8 cellular contexts compared by ENCODE assay signal in genomic region chr1:8096105-8097011, GRCh38.
DNase-seq lines count a peak whose midpoint lies in the region; FAIRE-seq and TF ChIP-seq lines count a peak whose summit lies in the region.

No MANE protein-coding gene starts in this region.

- peak overlapping the region in 2 of 3 experiments; percentile 48 to 66 for H3K4me3 ChIP-seq in keratinocyte (ENCODE audit: control insufficient read depth in 2 of 3, extremely low read depth in 1 of 3, insufficient read depth in 2 of 3, low read depth in 1 of 3, low read length in 3 of 3)
- no peak overlapping the region for H3K4me3 ChIP-seq in tibial nerve

- no peak for FAIRE-seq in keratinocyte (lab: Jason Lieb, UNC)

- intact Hi-C loops in activated CD4-positive, alpha-beta memory T cell treated with anti-CD3 and anti-CD28 coated beads for 36 hours (cut with micrococcal nuclease), result loop anchor here (1.0 to 10.0 kb wide), 8 partner anchors 49 to 301 kb away; partner anchors contain the start of genes ERRFI1 and TNFRSF9

- H3K4me1 Mint-ChIP-seq in activated T-cell treated with anti-CD3 and anti-CD28 coated beads, Interleukin-2, amount 50 U/mL, for 24 hours (ENCODE audit: low read depth), result peaks cover 46% of the 10 kb centered on the region
- peaks cover 39% of the 10 kb centered on the region for H3K4me1 Mint-ChIP-seq in activated CD4-positive, alpha-beta memory T cell treated with anti-CD3 and anti-CD28 coated beads for 36 hours (ENCODE audit: low read depth)

- H3K27me3 ChIP-seq in keratinocyte (ENCODE audit: control insufficient read depth, extremely low read depth, insufficient read depth, low read length), result no peaks in the 10 kb centered on the region
- no peaks in the 10 kb centered on the region for H3K27me3 ChIP-seq in tibial nerve

- H3K36me3 ChIP-seq in keratinocyte (ENCODE audit: control insufficient read depth in 2 of 2, extremely low read depth in 1 of 2, insufficient read depth in 2 of 2, low read length in 2 of 2) (no peaks in the 10 kb centered on the region), tibial nerve (no peaks in the 10 kb centered on the region)

- no peaks in the 10 kb centered on the region for H3K36me3 Mint-ChIP-seq in activated T-cell treated with anti-CD3 and anti-CD28 coated beads, Interleukin-2, amount 50 U/mL, for 24 hours (ENCODE audit: low read depth)
- no peaks in the 10 kb centered on the region for H3K36me3 Mint-ChIP-seq in activated CD4-positive, alpha-beta memory T cell treated with anti-CD3 and anti-CD28 coated beads for 36 hours

- H3K4me1 ChIP-seq in keratinocyte (ENCODE audit: control insufficient read depth, extremely low read depth, insufficient read depth, low read length) (peaks cover 56% of the 10 kb centered on the region), tibial nerve (peaks cover 0 to 24% (median 11%) of the 10 kb centered on the region in 4 donors)

- no peaks in the 10 kb centered on the region for H3K9me1 ChIP-seq in keratinocyte (ENCODE audit: control insufficient read depth, extremely low read depth, insufficient read depth, low read length)

- H3K27ac Mint-ChIP-seq in activated T-cell treated with anti-CD3 and anti-CD28 coated beads, Interleukin-2, amount 50 U/mL, for 24 hours, result peak overlapping the region; percentile 99
- peak overlapping the region; percentile 90 for H3K27ac Mint-ChIP-seq in activated CD4-positive, alpha-beta memory T cell treated with anti-CD3 and anti-CD28 coated beads for 36 hours

- no peak overlapping the region for H2AFZ ChIP-seq in keratinocyte (ENCODE audit: control insufficient read depth, low read length)

- H3K27me3 Mint-ChIP-seq in activated T-cell treated with anti-CD3 and anti-CD28 coated beads, Interleukin-2, amount 50 U/mL, for 24 hours, result peaks cover 14% of the 10 kb centered on the region
- H3K27me3 Mint-ChIP-seq in activated CD4-positive, alpha-beta memory T cell treated with anti-CD3 and anti-CD28 coated beads for 36 hours, result peaks cover 8% of the 10 kb centered on the region

- no peaks in the 10 kb centered on the region for H3K79me2 ChIP-seq in keratinocyte (ENCODE audit: control insufficient read depth, insufficient read depth, low read length)

- DNase-seq in activated T-cell treated with anti-CD3 and anti-CD28 coated beads, Interleukin-2, amount 50 U/mL, for 24 hours, result no peak
- DNase-seq in activated T-cell treated with anti-CD3 and anti-CD28 coated beads for 4 hours (no peak), keratinocyte (ENCODE audit: low read depth, low spot score) (peak; percentile 78), tibial nerve (ENCODE audit: low spot score in 2 of 2) (no peak), NCI-H2029 treated with DMSO at 0.1 percent for 48 hours (lab: John Stamatoyannopoulos, UW) (no peak), foreskin melanocyte (no peak), GDM1 (lab: John Stamatoyannopoulos, UW) (no peak)
- DNase-seq in activated CD4-positive, alpha-beta memory T cell treated with anti-CD3 and anti-CD28 coated beads for 36 hours, result no peak

- peak in 1 of 2 donors; percentile 51 for TF ChIP-seq EP300 in tibial nerve (IDR thresholded peaks at IDR 0.05)

- no peak for TF ChIP-seq POLR2A in tibial nerve (IDR thresholded peaks at IDR 0.05)

- H3K4me3 Mint-ChIP-seq in activated T-cell treated with anti-CD3 and anti-CD28 coated beads, Interleukin-2, amount 50 U/mL, for 24 hours, result peak overlapping the region; percentile 68
- no peak overlapping the region for H3K4me3 Mint-ChIP-seq in activated CD4-positive, alpha-beta memory T cell treated with anti-CD3 and anti-CD28 coated beads for 36 hours

- TF ChIP-seq CTCF in keratinocyte (optimal IDR thresholded peaks at IDR 0.05 in 1 of 3, IDR thresholded peaks at IDR 0.05 in 1 of 3, conservative IDR thresholded peaks at IDR 0.05 in 1 of 3; ENCODE audit: extremely low read depth in 1 of 3, insufficient read depth in 2 of 3, low read length in 3 of 3), result no peak
- TF ChIP-seq CTCF in tibial nerve (IDR thresholded peaks at IDR 0.05), result no peak

- H3K9me3 ChIP-seq in keratinocyte (ENCODE audit: control insufficient read depth, low read depth, low read length), result no peaks in the 10 kb centered on the region
- no peaks in the 10 kb centered on the region for H3K9me3 ChIP-seq in tibial nerve

- H3K4me2 ChIP-seq in keratinocyte (ENCODE audit: control insufficient read depth, extremely low read depth, insufficient read depth, low read depth, low read length), result peak overlapping the region; percentile 92

- H3K9ac ChIP-seq in keratinocyte (ENCODE audit: control insufficient read depth, extremely low read depth, insufficient read depth, low read length), result peak overlapping the region; percentile 79

- CTCF ChIA-PET in activated CD4-positive, alpha-beta memory T cell treated with anti-CD3 and anti-CD28 coated beads for 36 hours (lab: Charles Lee), result interaction anchor here (0.7 kb wide), 1 partner anchor 656 kb away, joined by 3 read pairs; no protein-coding TSS in a partner anchor

- WGBS in tibial nerve, 2 donors, result 59 to 62% methylated on average over 12 of the region's 12 CpGs

- H3K27ac ChIP-seq in keratinocyte (ENCODE audit: control insufficient read depth, insufficient read depth, low read length) (peak overlapping the region; percentile 98), tibial nerve (peak overlapping the region; percentile 62 to 91 (median 82))

- H3K9me3 Mint-ChIP-seq in activated T-cell treated with anti-CD3 and anti-CD28 coated beads, Interleukin-2, amount 50 U/mL, for 24 hours, result no peaks in the 10 kb centered on the region
- no peaks in the 10 kb centered on the region for H3K9me3 Mint-ChIP-seq in activated CD4-positive, alpha-beta memory T cell treated with anti-CD3 and anti-CD28 coated beads for 36 hours

- H4K20me1 ChIP-seq in keratinocyte (ENCODE audit: control insufficient read depth, extremely low read depth, insufficient read depth, low read length), result no peaks in the 10 kb centered on the region

- dilution Hi-C loops in keratinocyte (cut with MboI; ENCODE audit: extremely low pct_ligation_motif_present, low sequenced_read_pairs), result no loop called here

- POLR2A ChIA-PET in activated CD4-positive, alpha-beta memory T cell treated with anti-CD3 and anti-CD28 coated beads for 36 hours (lab: Charles Lee), result interaction anchor here (0.7 kb wide), 1 partner anchor 86 kb away, joined by 3 read pairs; no protein-coding TSS in a partner anchor

Comparison
In these comparisons a context has a peak if more than half of its experiments do, and no peak if none do; other contexts are left out.
1. H3K4me3 ChIP-seq: peak in keratinocyte (2 of 3); none in tibial nerve (0 of 4).